8 cellular contexts compared by ENCODE assay signal in genomic region chr16:67561501-67561823, GRCh38. TPM values are rescaled to one million over a fixed set of nuclear protein-coding genes. Genes with fewer than 3 reads are reported as not detected.
A peak's percentile ranks its signal among the peaks of the same experiment; 100 is the strongest.
DNase-seq lines count a peak whose midpoint lies in the region; ATAC-seq lines count a peak whose summit lies in the region.

No MANE protein-coding gene starts in this region.

- H3K27me3 Mint-ChIP-seq in stimulated activated naive CD8-positive, alpha-beta T cell treated with anti-CD3 and anti-CD28 coated beads, Interleukin-15, amount 100 ng/mL, for 72 hours = no peaks in the 10 kb centered on the region

- H3K4me3 Mint-ChIP-seq in stimulated activated naive CD8-positive, alpha-beta T cell treated with anti-CD3 and anti-CD28 coated beads, Interleukin-15, amount 100 ng/mL, for 72 hours = peak overlapping the region; percentile 89 to 94

- H3K4me1 Mint-ChIP-seq in stimulated activated naive CD8-positive, alpha-beta T cell treated with anti-CD3 and anti-CD28 coated beads, Interleukin-15, amount 100 ng/mL, for 72 hours = peaks cover 55% of the 10 kb centered on the region

- peak; percentile 47 for DNase-seq in NCI-H2227 treated with DMSO at 0.1 percent for 48 hours (lab: John Stamatoyannopoulos, UW)
- no peak for DNase-seq in NCI-H2227 (lab: John Stamatoyannopoulos, UW; ENCODE audit: unreplicated experiment)
- DNase-seq in activated naive CD4-positive, alpha-beta T cell treated with anti-CD3 and anti-CD28 coated beads, Interleukin-2, amount 50 U/mL, for 72 hours (ENCODE audit: low spot score in 2 of 2) = no peak
- DNase-seq in iPS-NIHi11 (ENCODE audit: low spot score) = peak; percentile 16
- no peak for DNase-seq in stimulated activated naive CD8-positive, alpha-beta T cell treated with anti-CD3 and anti-CD28 coated beads, Interleukin-15, amount 100 ng/mL, for 72 hours
- no peak for DNase-seq in NCI-H446 treated with DMSO at 0.1 percent for 48 hours (lab: John Stamatoyannopoulos, UW)
- no peak for DNase-seq in SIG-M5 (lab: John Stamatoyannopoulos, UW)

- no peaks in the 10 kb centered on the region for H3K9me3 Mint-ChIP-seq in activated naive CD4-positive, alpha-beta T cell treated with anti-CD3 and anti-CD28 coated beads, Interleukin-2, amount 50 U/mL, for 72 hours
- no peaks in the 10 kb centered on the region for H3K9me3 Mint-ChIP-seq in stimulated activated naive CD8-positive, alpha-beta T cell treated with anti-CD3 and anti-CD28 coated beads, Interleukin-15, amount 100 ng/mL, for 72 hours

- ATAC-seq in activated naive CD4-positive, alpha-beta T cell treated with anti-CD3 and anti-CD28 coated beads, Interleukin-2, amount 50 U/mL, for 72 hours = no peak
- ATAC-seq in stimulated activated naive CD8-positive, alpha-beta T cell treated with anti-CD3 and anti-CD28 coated beads, Interleukin-15, amount 100 ng/mL, for 72 hours = no peak
- ATAC-seq in HG03045 (IDR thresholded peaks at IDR 0.05; ENCODE audit: unreplicated experiment) = no peak

- peaks cover 12 to 14% of the 10 kb centered on the region in 2 donors for H3K36me3 Mint-ChIP-seq in activated naive CD4-positive, alpha-beta T cell treated with anti-CD3 and anti-CD28 coated beads, Interleukin-2, amount 50 U/mL, for 72 hours

- peak overlapping the region; percentile 91 to 93 for H3K27ac Mint-ChIP-seq in activated naive CD4-positive, alpha-beta T cell treated with anti-CD3 and anti-CD28 coated beads, Interleukin-2, amount 50 U/mL, for 72 hours
- peak overlapping the region; percentile 37 to 84 for H3K27ac Mint-ChIP-seq in stimulated activated naive CD8-positive, alpha-beta T cell treated with anti-CD3 and anti-CD28 coated beads, Interleukin-15, amount 100 ng/mL, for 72 hours

RNA-seq across cellular contexts. Expression of gene CTCF, which starts 0.9 kb away (rescaled TPM):
- total RNA-seq in activated naive CD4-positive, alpha-beta T cell treated with anti-CD3 and anti-CD28 coated beads, Interleukin-2, amount 50 U/mL, for 72 hours = 10 to 100 TPM; 51.5 to 62.1 TPM

RNA-seq across cellular contexts. Expression of gene RIPOR1, which starts 32.8 kb away (rescaled TPM):
- 10 to 100 TPM; 34.1 to 41.4 TPM for total RNA-seq in activated naive CD4-positive, alpha-beta T cell treated with anti-CD3 and anti-CD28 coated beads, Interleukin-2, amount 50 U/mL, for 72 hours

Comparison
In these comparisons a context has a peak if more than half of its experiments do, and no peak if none do; other contexts are left out.
1. DNase-seq: peak in NCI-H2227 treated with DMSO at 0.1 percent for 48 hours (single experiment) and iPS-NIHi11 (single experiment); none in NCI-H2227 (single experiment), activated naive CD4-positive, alpha-beta T cell treated with anti-CD3 and anti-CD28 coated beads, Interleukin-2, amount 50 U/mL, for 72 hours (0 of 2), stimulated activated naive CD8-positive, alpha-beta T cell treated with anti-CD3 and anti-CD28 coated beads, Interleukin-15, amount 100 ng/mL, for 72 hours (0 of 2), NCI-H446 treated with DMSO at 0.1 percent for 48 hours (single experiment) and SIG-M5 (single experiment).